14 cellular contexts compared by ENCODE assay signal in genomic region chr22:41491379-41492100, GRCh38. TPM values are rescaled to one million over a fixed set of nuclear protein-coding genes. Genes with fewer than 3 reads are reported as not detected.
DNase-seq lines count a peak whose midpoint lies in the region; FAIRE-seq and TF ChIP-seq lines count a peak whose summit lies in the region.
"Had no signal": no experiment of that assay in that cellular context is flagged by ENCODE, and none has a peak within 500 bp of the region (broad histone marks: within the 10 kb centered on the region; RNA-seq: fewer than 3 reads in every experiment).

No MANE protein-coding gene starts in this region.

- no peak overlapping the region for H4K91ac ChIP-seq in mesenchymal stem cell (ENCODE audit: low read length)

- no peak overlapping the region for H3K23ac ChIP-seq in mesenchymal stem cell (ENCODE audit: low read length in 2 of 2)

- H3K4me1 ChIP-seq in Karpas-422 (ENCODE audit: low read length) (peaks cover 54% of the 10 kb centered on the region), endodermal cell (ENCODE audit: control insufficient read depth, insufficient read depth, low read length) (no peaks in the 10 kb centered on the region), mesenchymal stem cell (ENCODE audit: control insufficient read depth, insufficient read depth, low read depth, low read length) (peaks cover 2% of the 10 kb centered on the region), stomach smooth muscle (ENCODE audit: control insufficient read depth, insufficient read depth, low read length) (peaks cover 35% of the 10 kb centered on the region)

- no peak overlapping the region for H3K4me3 Mint-ChIP-seq in endodermal cell

- H2AFZ ChIP-seq in Karpas-422 (ENCODE audit: low read length) (no peak overlapping the region), mesenchymal stem cell (ENCODE audit: low read depth, low read length) (no peak overlapping the region)

- H3K4me2 ChIP-seq in Karpas-422 (ENCODE audit: low read depth, low read length, poor library complexity, severe bottlenecking) (no peak overlapping the region), mesenchymal stem cell (ENCODE audit: low read length, poor library complexity, severe bottlenecking) (no peak overlapping the region)

- H3K27ac Mint-ChIP-seq in endodermal cell, result no peak overlapping the region

- no peak overlapping the region for H2AK5ac ChIP-seq in mesenchymal stem cell (ENCODE audit: low read length, severe bottlenecking)

- no peak overlapping the region for H3K4ac ChIP-seq in mesenchymal stem cell (ENCODE audit: low read depth in 1 of 2, low read length in 2 of 2)

- H3K79me1 ChIP-seq in mesenchymal stem cell (replicated peaks; ENCODE audit: low read length, poor library complexity, severe bottlenecking), result peaks cover 30% of the 10 kb centered on the region

- no peaks in the 10 kb centered on the region for H3K36me3 ChIP-seq in Karpas-422 (ENCODE audit: insufficient read depth, low read length)
- no peaks in the 10 kb centered on the region for H3K36me3 ChIP-seq in endodermal cell (ENCODE audit: control insufficient read depth, insufficient read depth, low read length)
- H3K36me3 ChIP-seq in mesenchymal stem cell (ENCODE audit: control insufficient read depth in 1 of 2, insufficient read depth in 2 of 2, low read depth in 1 of 2, low read length in 2 of 2), result peaks cover 6 to 7% of the 10 kb centered on the region in 2 experiments
- peaks cover 0 to 2% of the 10 kb centered on the region in 2 donors for H3K36me3 ChIP-seq in stomach smooth muscle (ENCODE audit: control insufficient read depth in 2 of 2, insufficient read depth in 2 of 2, low read length in 2 of 2)
- H3K36me3 ChIP-seq: neutrophil had no signal

- no peak overlapping the region for H2BK15ac ChIP-seq in mesenchymal stem cell (ENCODE audit: low read depth, poor library complexity, severe bottlenecking)

- H3K36me3 Mint-ChIP-seq in endodermal cell (ENCODE audit: low read depth), result peaks cover 12% of the 10 kb centered on the region

- no peak overlapping the region for H2BK120ac ChIP-seq in mesenchymal stem cell (ENCODE audit: low read depth, low read length)

- peaks cover 6% of the 10 kb centered on the region for H3K4me1 Mint-ChIP-seq in endodermal cell

- no peak overlapping the region for H2BK12ac ChIP-seq in mesenchymal stem cell (ENCODE audit: low read length in 2 of 2)

- H3K9me2 ChIP-seq in Karpas-422 (replicated peaks; ENCODE audit: insufficient read depth, low read length), result no peaks in the 10 kb centered on the region

- H3K9ac ChIP-seq in Karpas-422 (ENCODE audit: low read length) (no peak overlapping the region; the same call in 1 of the 2 replicates), endodermal cell (ENCODE audit: extremely low read depth, low read length, poor library complexity, severe bottlenecking) (no peak overlapping the region), mesenchymal stem cell (ENCODE audit: low read length) (peak overlapping the region; percentile 4), stomach smooth muscle (ENCODE audit: low read length in 2 of 2) (peak overlapping the region; percentile 16 to 37)

- H3K9me3 ChIP-seq in Karpas-422 (ENCODE audit: low read length) (no peaks in the 10 kb centered on the region), endodermal cell (ENCODE audit: control insufficient read depth, low read length) (no peaks in the 10 kb centered on the region), mesenchymal stem cell (ENCODE audit: control insufficient read depth, low read length) (no peaks in the 10 kb centered on the region), stomach smooth muscle (ENCODE audit: control insufficient read depth in 2 of 2, low read length in 2 of 2) (no peaks in the 10 kb centered on the region)
- H3K9me3 ChIP-seq: neutrophil had no signal

- H3K9me3 Mint-ChIP-seq in endodermal cell, result no peaks in the 10 kb centered on the region

- no peak overlapping the region for H3K14ac ChIP-seq in mesenchymal stem cell (ENCODE audit: low read length in 2 of 2)

- no peak for TF ChIP-seq CTCF in endodermal cell (conservative IDR thresholded peaks at IDR 0.05)

- peaks cover 98% of the 10 kb centered on the region for H3K79me2 ChIP-seq in Karpas-422 (ENCODE audit: low read length)

- WGBS in endodermal cell (ENCODE audit: insufficient coverage in 1 of 2, insufficient read length in 1 of 2), 2 experiments, result 92 to 96% methylated on average over 3 to 5 of the region's 5 CpGs
- 83% methylated on average over 2 of the region's 5 CpGs for WGBS in mesenchymal stem cell

- no peaks in the 10 kb centered on the region for H3K27me3 Mint-ChIP-seq in endodermal cell (ENCODE audit: insufficient read depth)

- no peak overlapping the region for H2BK5ac ChIP-seq in mesenchymal stem cell (ENCODE audit: low read depth, low read length, poor library complexity, severe bottlenecking)

- H4K8ac ChIP-seq in mesenchymal stem cell (ENCODE audit: low read length), result no peak overlapping the region

- no peaks in the 10 kb centered on the region for H3K27me3 ChIP-seq in Karpas-422 (ENCODE audit: low read length)
- no peaks in the 10 kb centered on the region for H3K27me3 ChIP-seq in endodermal cell (ENCODE audit: control insufficient read depth, insufficient read depth, low read length, poor library complexity, severe bottlenecking)
- H3K27me3 ChIP-seq in mesenchymal stem cell (ENCODE audit: control insufficient read depth in 1 of 2, insufficient read depth in 1 of 2, low read length in 2 of 2), result no peaks in the 10 kb centered on the region
- H3K27me3 ChIP-seq in stomach smooth muscle (ENCODE audit: control insufficient read depth in 1 of 2, insufficient read depth in 2 of 2, low read length in 2 of 2), result no peaks in the 10 kb centered on the region
- H3K27me3 ChIP-seq: neutrophil had no signal

- H3K4me3 ChIP-seq in Karpas-422 (ENCODE audit: low read length) (no peak overlapping the region), endodermal cell (ENCODE audit: low read length) (no peak overlapping the region), mesenchymal stem cell (ENCODE audit: insufficient read depth in 1 of 2, low read depth in 1 of 2, low read length in 2 of 2) (no peak overlapping the region), stomach smooth muscle (ENCODE audit: low read length in 2 of 2) (no peak overlapping the region)

- peak overlapping the region; percentile 57 for H3K27ac ChIP-seq in Karpas-422 (ENCODE audit: low read length)
- H3K27ac ChIP-seq in endodermal cell (ENCODE audit: low read depth, low read length), result peak overlapping the region; percentile 41
- no peak overlapping the region for H3K27ac ChIP-seq in mesenchymal stem cell (ENCODE audit: low read length, poor library complexity, severe bottlenecking)
- peak overlapping the region; percentile 74 for H3K27ac ChIP-seq in stomach smooth muscle (ENCODE audit: low read length)
- H3K27ac ChIP-seq: neutrophil had no signal

- DNase-seq in Karpas-422 (no peak), endodermal cell (no peak), mesenchymal stem cell (no peak), RCC 7860 (ENCODE audit: low spot score) (no peak), NCI-H2029 treated with DMSO at 0.1 percent for 48 hours (lab: John Stamatoyannopoulos, UW) (no peak)
- DNase-seq in central memory CD4-positive, alpha-beta T cell, result no peak
- no peak for DNase-seq in stimulated activated CD4-positive, alpha-beta T cell treated with anti-CD3 and anti-CD28 coated beads, Interleukin-4, amount 100 ng/mL, for 1 hour
- DNase-seq: NCI-H1417 treated with DMSO at 0.1 percent for 48 hours, NCI-H510A treated with DMSO at 0.1 percent for 48 hours, RPMI8226 had no signal

- H3K18ac ChIP-seq in mesenchymal stem cell (ENCODE audit: low read depth in 1 of 2, low read length in 2 of 2), result no peak overlapping the region

- no peaks in the 10 kb centered on the region for H4K20me1 ChIP-seq in Karpas-422 (ENCODE audit: insufficient read depth, low read depth, low read length)

- no peak for FAIRE-seq in RCC 7860 (lab: Jason Lieb, UNC)
- FAIRE-seq: GM18507, kidney had no signal

RNA-seq across cellular contexts. Expression of gene ACO2, which starts 22.6 kb away (rescaled TPM):
- 67.7 and 102 TPM in 2 replicates for total RNA-seq in Karpas-422 (2014; rRNA removed; shearing (Covaris generic); ENCODE audit: low replicate concordance)
- 10 to 100 TPM; 69.0 to 82.3 TPM for total RNA-seq in endodermal cell
- polyA plus RNA-seq in endodermal cell (2013, experiment 1 of 2), result 63.0 TPM
- polyA plus RNA-seq in endodermal cell (2013, experiment 2 of 2), result 59.0 TPM
- polyA plus RNA-seq in mesenchymal stem cell (2013, experiment 1 of 2), result 46.6 TPM
- 46.8 TPM for polyA plus RNA-seq in mesenchymal stem cell (2013, experiment 2 of 2)

RNA-seq across cellular contexts. Expression of gene PHF5A, which starts 23.0 kb away (rescaled TPM):
- total RNA-seq in Karpas-422 (2014; rRNA removed; shearing (Covaris generic); ENCODE audit: low replicate concordance), result 43.2 and 90.3 TPM in 2 replicates
- total RNA-seq in endodermal cell, result 10 to 100 TPM; 71.0 to 80.8 TPM
- 75.1 TPM for polyA plus RNA-seq in endodermal cell (2013, experiment 1 of 2)
- 69.4 TPM for polyA plus RNA-seq in endodermal cell (2013, experiment 2 of 2)
- polyA plus RNA-seq in mesenchymal stem cell (2013, experiment 1 of 2), result 26.6 TPM
- 26.3 TPM for polyA plus RNA-seq in mesenchymal stem cell (2013, experiment 2 of 2)

RNA-seq across cellular contexts. Expression of gene TOB2, which starts 44.9 kb away (rescaled TPM):
- 43.7 and 46.8 TPM in 2 replicates for total RNA-seq in Karpas-422 (2014; rRNA removed; shearing (Covaris generic); ENCODE audit: low replicate concordance)
- total RNA-seq in endodermal cell, result 10 to 100 TPM; 51.2 to 57.9 TPM
- 33.8 TPM for polyA plus RNA-seq in endodermal cell (2013, experiment 1 of 2)
- polyA plus RNA-seq in endodermal cell (2013, experiment 2 of 2), result 31.5 TPM
- polyA plus RNA-seq in mesenchymal stem cell (2013, experiment 1 of 2), result 42.5 TPM
- polyA plus RNA-seq in mesenchymal stem cell (2013, experiment 2 of 2), result 43.0 TPM

RNA-seq across cellular contexts. Expression of gene POLR3H, which starts 52.7 kb away (rescaled TPM):
- total RNA-seq in Karpas-422 (2014; rRNA removed; shearing (Covaris generic); ENCODE audit: low replicate concordance), result 13.2 and 17.1 TPM in 2 replicates
- total RNA-seq in endodermal cell, result 10 to 100 TPM; 30.1 to 32.6 TPM
- polyA plus RNA-seq in endodermal cell (2013, experiment 1 of 2), result 19.1 TPM
- polyA plus RNA-seq in endodermal cell (2013, experiment 2 of 2), result 20.1 TPM
- 26.7 TPM for polyA plus RNA-seq in mesenchymal stem cell (2013, experiment 1 of 2)
- 27.9 TPM for polyA plus RNA-seq in mesenchymal stem cell (2013, experiment 2 of 2)

Comparison
In these comparisons a context has a peak if more than half of its experiments do, and no peak if none do; other contexts are left out.
1. H3K9ac ChIP-seq: peak in mesenchymal stem cell (single experiment) and stomach smooth muscle (2 of 2); none in Karpas-422 (single experiment) and endodermal cell (single experiment).